Comparison of ENCODE assay signal across 28 cellular contexts in the genomic region with DNA sequence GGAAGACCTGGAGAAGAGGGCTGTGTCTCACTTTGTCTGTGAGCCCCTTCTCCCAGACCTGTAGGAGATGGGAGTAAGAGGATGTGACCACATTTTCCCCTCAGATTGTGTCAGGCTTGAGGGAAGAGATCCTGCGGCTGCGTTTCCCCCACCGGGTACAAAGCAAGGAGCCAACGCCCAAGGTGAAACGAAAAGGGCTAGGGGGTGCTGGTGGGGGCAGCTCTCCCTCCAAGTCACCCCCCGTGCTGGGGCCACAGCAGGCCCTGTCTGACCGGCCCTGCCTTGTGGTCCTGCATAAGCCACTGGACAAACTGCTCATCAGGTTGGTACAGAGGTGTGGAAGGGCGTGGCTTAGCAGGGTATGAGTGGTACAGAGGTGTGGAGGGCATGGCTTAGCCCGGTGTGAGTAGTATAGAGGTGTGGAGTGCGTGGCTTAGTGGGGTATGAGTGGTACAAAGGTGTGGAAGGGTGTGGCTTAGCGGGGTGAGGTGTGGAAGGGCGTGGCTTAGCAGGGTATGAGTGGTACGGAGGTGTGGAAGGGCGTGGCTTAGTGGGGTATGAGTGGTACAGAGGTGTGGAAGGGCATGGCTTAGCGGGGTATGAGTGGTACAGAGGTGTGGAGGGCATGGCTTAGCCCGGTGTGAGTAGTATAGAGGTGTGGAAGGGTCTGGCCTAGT. TPM values are rescaled to one million over a fixed set of nuclear protein-coding genes. Genes with fewer than 3 reads are reported as not detected.
DNase-seq lines count a peak whose midpoint lies in the region; ATAC-seq, FAIRE-seq and TF ChIP-seq lines count a peak whose summit lies in the region.
"Had no signal": no experiment of that assay in that cellular context is flagged by ENCODE, and none has a peak within 500 bp of the region (broad histone marks: within the 10 kb centered on the region; RNA-seq: fewer than 3 reads in every experiment).

No MANE protein-coding gene starts in this region.

- H3K4me1 ChIP-seq in breast epithelium (no peaks in the 10 kb centered on the region), K562 (replicated peaks in 1 of 2; ENCODE audit: control insufficient read depth in 2 of 2, insufficient read depth in 2 of 2, low read length in 2 of 2) (peaks cover 0 to 3% of the 10 kb centered on the region in 2 experiments; a peak in 1 of 5 replicates), HAP-1 (no peaks in the 10 kb centered on the region)
- H3K4me1 ChIP-seq: BLaER1, left ventricle myocardium inferior, parathyroid adenoma had no signal

- H3K27ac Mint-ChIP-seq in MCF 10A (ENCODE audit: low read depth, unreplicated experiment) (peak overlapping the region; percentile 78), immature natural killer cell (peak overlapping the region; percentile 61 to 86 (median 79)), type B pancreatic cell (peak overlapping the region; percentile 46)
- H3K27ac Mint-ChIP-seq: activated naive CD8-positive, alpha-beta T cell had no signal

- H3K9me3 ChIP-seq in breast epithelium (no peaks in the 10 kb centered on the region), K562 (replicated peaks; ENCODE audit: control insufficient read depth, insufficient read depth, low read depth, low read length) (no peaks in the 10 kb centered on the region), HAP-1 (no peaks in the 10 kb centered on the region)
- H3K9me3 ChIP-seq: BLaER1, left ventricle myocardium inferior, MG63 had no signal

- H3K4me3 Mint-ChIP-seq in MCF 10A (ENCODE audit: unreplicated experiment) (no peak overlapping the region), immature natural killer cell (no peak overlapping the region), type B pancreatic cell (no peak overlapping the region)
- H3K4me3 Mint-ChIP-seq: activated naive CD8-positive, alpha-beta T cell had no signal

- WGBS in K562 (ENCODE audit: insufficient coverage, low coverage, missing lambda C conversion rate): 90% methylated on average over 16 of the region's 16 CpGs

- no peak for TF ChIP-seq RAD21 in K562 (CRISPR knock-in tag; conservative IDR thresholded peaks at IDR 0.05 in 1 of 2, IDR thresholded peaks at IDR 0.05 in 1 of 2)

- H3K9me1 ChIP-seq in K562 (ENCODE audit: control insufficient read depth, insufficient read depth, low read length): peaks cover 5% of the 10 kb centered on the region

- TF ChIP-seq EP300 in K562 (IDR thresholded peaks at IDR 0.05; ENCODE audit: low read length): no peak

- H3K36me3 ChIP-seq in breast epithelium (peaks cover 50% of the 10 kb centered on the region), K562 (ENCODE audit: control insufficient read depth, insufficient read depth, low read length) (peaks cover 87% of the 10 kb centered on the region; the same call in 2 of the 3 replicates), HAP-1 (replicated peaks) (peaks cover 73% of the 10 kb centered on the region)

- H3K36me3 Mint-ChIP-seq in MCF 10A (ENCODE audit: insufficient read depth, unreplicated experiment): peaks cover 39% of the 10 kb centered on the region
- H3K36me3 Mint-ChIP-seq in immature natural killer cell: peaks cover 18 to 58% (median 25%) of the 10 kb centered on the region in 3 donors
- peaks cover 14% of the 10 kb centered on the region for H3K36me3 Mint-ChIP-seq in type B pancreatic cell
- H3K36me3 Mint-ChIP-seq: activated naive CD8-positive, alpha-beta T cell had no signal

- H3K4me1 Mint-ChIP-seq in MCF 10A (ENCODE audit: insufficient read depth, unreplicated experiment) (peaks cover 23% of the 10 kb centered on the region), immature natural killer cell (peaks cover 14% of the 10 kb centered on the region in 2 donors), type B pancreatic cell (ENCODE audit: unreplicated experiment) (no peaks in the 10 kb centered on the region)

- H3K27me3 ChIP-seq in breast epithelium (no peaks in the 10 kb centered on the region), K562 (ENCODE audit: control insufficient read depth in 2 of 2, insufficient read depth in 2 of 2, low read length in 2 of 2) (no peaks in the 10 kb centered on the region), HAP-1 (ENCODE audit: low read depth) (no peaks in the 10 kb centered on the region)
- H3K27me3 ChIP-seq: BLaER1, hepatocyte, MG63 had no signal

- FAIRE-seq in K562 (lab: Jason Lieb, UNC): no peak
- FAIRE-seq: GM12878 had no signal

- H3K27me3 Mint-ChIP-seq in MCF 10A (ENCODE audit: insufficient read depth, unreplicated experiment) (no peaks in the 10 kb centered on the region), immature natural killer cell (ENCODE audit: low read depth in 3 of 3) (peaks cover 0 to 2% (median 2%) of the 10 kb centered on the region in 3 donors), type B pancreatic cell (no peaks in the 10 kb centered on the region)
- H3K27me3 Mint-ChIP-seq: activated naive CD8-positive, alpha-beta T cell; IgD-negative memory B cell had no signal

- POLR2A ChIA-PET in MCF 10A (lab: Yijun Ruan, JAX): no interaction called here
- POLR2A ChIA-PET in K562 (lab: Yijun Ruan, JAX): interaction anchor here (0.6 kb wide), 1 partner anchor 19 kb away, joined by 3 read pairs; no protein-coding TSS in a partner anchor

- BruUV-seq in MCF 10A (replicated peaks; lab: Mats Ljungman, UMichigan) (no TSS peak), K562 (replicated peaks; lab: Mats Ljungman, UMichigan) (no TSS peak)

- no peaks in the 10 kb centered on the region for H4K20me1 ChIP-seq in K562 (replicated peaks; ENCODE audit: control insufficient read depth, insufficient read depth, low read length)
- H4K20me1 ChIP-seq: BLaER1 had no signal

- no peak overlapping the region for H2AFZ ChIP-seq in K562 (ENCODE audit: low read depth, low read length)
- H2AFZ ChIP-seq: hepatocyte, parathyroid adenoma had no signal

- in situ Hi-C loops in K562 (cut with MboI): no loop called here
- in situ Hi-C loops in HAP-1 (cut with MboI; ENCODE audit: low sequenced_read_pairs): no loop called here

- TF ChIP-seq CTCF in MCF 10A (IDR thresholded peaks at IDR 0.05; ENCODE audit: unreplicated experiment): no peak
- no peak for TF ChIP-seq CTCF in breast epithelium (IDR thresholded peaks at IDR 0.05)
- TF ChIP-seq CTCF in K562 (IDR thresholded peaks at IDR 0.05 in 2 of 3, conservative IDR thresholded peaks at IDR 0.05 in 1 of 3; ENCODE audit: insufficient read depth in 2 of 3, low read depth in 1 of 3, low read length in 3 of 3): no peak
- no peak for TF ChIP-seq CTCF in type B pancreatic cell (conservative IDR thresholded peaks at IDR 0.05)

- H3K9me3 Mint-ChIP-seq in MCF 10A (ENCODE audit: unreplicated experiment) (no peaks in the 10 kb centered on the region), immature natural killer cell (no peaks in the 10 kb centered on the region), type B pancreatic cell (no peaks in the 10 kb centered on the region)
- H3K9me3 Mint-ChIP-seq: IgD-negative memory B cell had no signal

- H3K4me3 ChIP-seq in breast epithelium: no peak overlapping the region
- no peak overlapping the region for H3K4me3 ChIP-seq in K562
- H3K4me3 ChIP-seq in HAP-1: no peak overlapping the region
- H3K4me3 ChIP-seq: BLaER1, GM12878, hepatocyte, left ventricle myocardium inferior, MG63 had no signal

- CTCF ChIA-PET in MCF 10A (lab: Yijun Ruan, JAX): interaction anchor here (0.6 kb wide), 1 partner anchor 209 kb away, joined by 3 read pairs; no protein-coding TSS in a partner anchor
- CTCF ChIA-PET in K562 (lab: Yijun Ruan, JAX; ENCODE audit: low intra/inter-chr PET ratio): no interaction called here

- no peaks in the 10 kb centered on the region for H3K79me2 ChIP-seq in K562 (ENCODE audit: control insufficient read depth, insufficient read depth, low read length)
- H3K79me2 ChIP-seq: hepatocyte, parathyroid adenoma had no signal

- TF ChIP-seq POLR2A in breast epithelium (IDR thresholded peaks at IDR 0.05): no peak
- TF ChIP-seq POLR2A in K562 (conservative IDR thresholded peaks at IDR 0.05): no peak
- no peak for TF ChIP-seq POLR2A in GM18505 (IDR thresholded peaks at IDR 0.05; ENCODE audit: borderline replicate concordance, extremely low read depth, insufficient read depth, insufficient read length)

- no peak overlapping the region for H3K9ac ChIP-seq in K562 (ENCODE audit: insufficient read depth in 1 of 2, low read depth in 2 of 2, low read length in 2 of 2)
- H3K9ac ChIP-seq: BLaER1, parathyroid adenoma had no signal

- DNase-seq in MCF 10A (ENCODE audit: unreplicated experiment) (no peak), breast epithelium (ENCODE audit: low spot score in 2 of 2) (no peak), K562 (ENCODE audit: extremely low read depth in 1 of 4, low spot score in 3 of 4) (no peak), immature natural killer cell (no peak), type B pancreatic cell (ENCODE audit: extremely low spot score, unreplicated experiment) (no peak), HAP-1 (ENCODE audit: low spot score in 2 of 2) (no peak)
- DNase-seq: activated CD8-positive, alpha-beta memory T cell treated with anti-CD3 and anti-CD28 coated beads for 24 hours; central memory CD4-positive, alpha-beta T cell; foreskin fibroblast; left ventricle myocardium inferior; MG63; midbrain; NCI-H2107; NCI-H446 treated with DMSO at 0.1 percent for 48 hours; right cardiac atrium; SHP77; stimulated activated CD4-positive, alpha-beta T cell treated with anti-CD3 and anti-CD28 coated beads, Interleukin-12 subunit alpha, Interleukin-12 subunit beta, amount 100 ng/mL, for 4 hours; stimulated activated CD4-positive, alpha-beta T cell treated with anti-CD3 and anti-CD28 coated beads, Interleukin-4, amount 100 ng/mL, for 24 hours; stimulated activated naive CD4-positive, alpha-beta T cell treated with Interleukin-2 at 50 U/mL for 16 hours had no signal

- H3K4me2 ChIP-seq in K562 (ENCODE audit: insufficient read depth, low read length): no peak overlapping the region
- H3K4me2 ChIP-seq: BLaER1, hepatocyte had no signal

- intact Hi-C loops in MCF 10A (cut with micrococcal nuclease): no loop called here
- intact Hi-C loops in breast epithelium (cut with DNase I; ENCODE audit: low total_unique reads): no loop called here
- intact Hi-C loops in K562 (cut with micrococcal nuclease): no loop called here

- ATAC-seq in K562 (no peak), GM21825 (IDR thresholded peaks at IDR 0.05; ENCODE audit: unreplicated experiment) (no peak), GM18505 (IDR thresholded peaks at IDR 0.05; ENCODE audit: unreplicated experiment) (no peak)
- ATAC-seq: GM12878, right cardiac atrium had no signal

- no peak overlapping the region for H3K27ac ChIP-seq in breast epithelium
- no peak overlapping the region; the same call in 2 of the 3 replicates for H3K27ac ChIP-seq in K562 (ENCODE audit: extremely low read depth, low read depth, low read length)
- H3K27ac ChIP-seq: BLaER1, hepatocyte, left ventricle myocardium inferior, parathyroid adenoma had no signal

RNA-seq across cellular contexts. Expression of gene HYI, which starts 30.6 kb away (rescaled TPM):
- total RNA-seq in MCF 10A (2022): 14.5 and 23.0 TPM in 2 replicates
- total RNA-seq in breast epithelium: 10 to 100 TPM; 66.6 to 79.3 (median 70.1) TPM
- 2.6 and 4.9 TPM in 2 replicates for total RNA-seq in K562 (2011; cell fraction: chromatin; rRNA removed; ENCODE audit: low replicate concordance)
- total RNA-seq in K562 (2011; cell fraction: nucleolus; rRNA removed): 1.4 and 2.0 TPM in 2 replicates
- total RNA-seq in K562 (2011; cell fraction: nucleoplasm; rRNA removed): 2.6 and 3.3 TPM in 2 replicates
- 3.2 and 3.6 TPM in 2 replicates for total RNA-seq in K562 (2014; rRNA removed)
- 0.38 and 0.69 TPM in 2 replicates for total RNA-seq in K562 (2014; rRNA removed; fragmentation: Illumina TruSeq; extraction: Trizol)
- 1.7 and 1.8 TPM in 2 replicates for total RNA-seq in K562 (2015; rRNA removed; fragmentation: Illumina TruSeq; extraction: Trizol)
- total RNA-seq in K562 (2021): 2.2 and 3.2 TPM in 2 replicates
- polyA plus RNA-seq in K562 (2011; rRNA removed): 1.1 and 1.2 TPM in 2 replicates
- 1.3 and 1.5 TPM in 2 replicates for polyA plus RNA-seq in K562 (2011; cell fraction: cytosol; rRNA removed)
- polyA plus RNA-seq in K562 (2011; cell fraction: nucleus; rRNA removed): 6.8 and 7.2 TPM in 2 replicates
- 10.1 and 18.1 TPM in 2 replicates for polyA plus RNA-seq in K562 (2012)
- 0.35 and 1.1 TPM in 2 replicates for polyA plus RNA-seq in K562 (2014; fragmentation: Illumina TruSeq; extraction: Trizol)
- polyA plus RNA-seq in K562 (2014; fragmentation: Nextera tagmentation; extraction: Ambion mirVana): under 1 TPM in 1 of 2 experiments, not detected in 1; 0.04 TPM
- polyA plus RNA-seq in K562 (2014; rRNA removed): 2.3 and 4.1 TPM in 2 replicates
- 0.32 and 0.84 TPM in 2 replicates for polyA minus RNA-seq in K562 (2011; rRNA and poly(A)+ RNA removed)
- polyA minus RNA-seq in K562 (2011; cell fraction: cytosol; rRNA and poly(A)+ RNA removed): not detected in 2 replicates
- polyA minus RNA-seq in K562 (2011; cell fraction: nucleus; rRNA and poly(A)+ RNA removed): 1.4 and 1.8 TPM in 2 replicates
- polyA plus RNA-seq in immature natural killer cell: 1 to 10 TPM; 1.6 to 8.3 (median 4.5) TPM
- total RNA-seq in type B pancreatic cell (ENCODE audit: low replicate concordance): 20.0 and 36.0 TPM in 2 replicates
- total RNA-seq: OCI-LY7 had no signal

RNA-seq across cellular contexts. Expression of gene SZT2, which starts 33.4 kb away (rescaled TPM):
- total RNA-seq in MCF 10A (2022): 65.3 and 67.4 TPM in 2 replicates
- total RNA-seq in breast epithelium: 10 to 100 TPM; 29.1 to 49.2 (median 44.3) TPM
- 328 and 537 TPM in 2 replicates for total RNA-seq in K562 (2011; cell fraction: chromatin; rRNA removed; ENCODE audit: low replicate concordance)
- 162 and 172 TPM in 2 replicates for total RNA-seq in K562 (2011; cell fraction: nucleolus; rRNA removed)
- total RNA-seq in K562 (2011; cell fraction: nucleoplasm; rRNA removed): 193 and 226 TPM in 2 replicates
- total RNA-seq in K562 (2014; rRNA removed): 9.2 and 11.5 TPM in 2 replicates
- 12.8 and 14.5 TPM in 2 replicates for total RNA-seq in K562 (2014; rRNA removed; fragmentation: Illumina TruSeq; extraction: Trizol)
- 14.4 and 15.8 TPM in 2 replicates for total RNA-seq in K562 (2015; rRNA removed; fragmentation: Illumina TruSeq; extraction: Trizol)
- total RNA-seq in K562 (2021): 27.0 and 31.0 TPM in 2 replicates
- 9.1 and 14.4 TPM in 2 replicates for polyA plus RNA-seq in K562 (2011; rRNA removed)
- polyA plus RNA-seq in K562 (2011; cell fraction: cytosol; rRNA removed): 5.5 and 7.0 TPM in 2 replicates
- polyA plus RNA-seq in K562 (2011; cell fraction: nucleus; rRNA removed): 89.3 and 112 TPM in 2 replicates
- polyA plus RNA-seq in K562 (2012): 12.1 and 24.7 TPM in 2 replicates
- 14.7 and 15.1 TPM in 2 replicates for polyA plus RNA-seq in K562 (2014; fragmentation: Illumina TruSeq; extraction: Trizol)
- 1 to 10 TPM in 1 of 2 experiments, under 1 TPM in 1; 0.88 to 1.3 TPM for polyA plus RNA-seq in K562 (2014; fragmentation: Nextera tagmentation; extraction: Ambion mirVana)
- 16.7 and 18.4 TPM in 2 replicates for polyA plus RNA-seq in K562 (2014; rRNA removed)
- polyA minus RNA-seq in K562 (2011; rRNA and poly(A)+ RNA removed): 54.3 and 67.1 TPM in 2 replicates
- polyA minus RNA-seq in K562 (2011; cell fraction: cytosol; rRNA and poly(A)+ RNA removed): 8.7 and 15.7 TPM in 2 replicates
- polyA minus RNA-seq in K562 (2011; cell fraction: nucleus; rRNA and poly(A)+ RNA removed): 52.0 and 88.4 TPM in 2 replicates
- polyA plus RNA-seq in immature natural killer cell: 1 to 10 TPM; 3.4 to 8.3 (median 4.5) TPM
- 45.8 and 65.7 TPM in 2 replicates for total RNA-seq in type B pancreatic cell (ENCODE audit: low replicate concordance)

RNA-seq across cellular contexts. Expression of gene MED8, which starts 33.5 kb away (rescaled TPM):
- 52.0 and 61.6 TPM in 2 replicates for total RNA-seq in MCF 10A (2022)
- total RNA-seq in breast epithelium: 10 to 100 TPM; 38.3 to 42.9 (median 38.8) TPM
- 84.8 and 86.1 TPM in 2 replicates for total RNA-seq in K562 (2011; cell fraction: chromatin; rRNA removed; ENCODE audit: low replicate concordance)
- 36.7 and 38.5 TPM in 2 replicates for total RNA-seq in K562 (2011; cell fraction: nucleolus; rRNA removed)
- 68.3 and 88.3 TPM in 2 replicates for total RNA-seq in K562 (2011; cell fraction: nucleoplasm; rRNA removed)
- total RNA-seq in K562 (2014; rRNA removed): 51.5 and 51.7 TPM in 2 replicates
- 52.7 and 56.4 TPM in 2 replicates for total RNA-seq in K562 (2014; rRNA removed; fragmentation: Illumina TruSeq; extraction: Trizol)
- total RNA-seq in K562 (2015; rRNA removed; fragmentation: Illumina TruSeq; extraction: Trizol): 51.7 and 52.1 TPM in 2 replicates
- 57.7 and 60.7 TPM in 2 replicates for total RNA-seq in K562 (2021)
- polyA plus RNA-seq in K562 (2011; rRNA removed): 23.0 and 30.9 TPM in 2 replicates
- 19.9 and 32.8 TPM in 2 replicates for polyA plus RNA-seq in K562 (2011; cell fraction: cytosol; rRNA removed)
- polyA plus RNA-seq in K562 (2011; cell fraction: nucleus; rRNA removed): 44.6 and 77.2 TPM in 2 replicates
- 57.3 and 73.4 TPM in 2 replicates for polyA plus RNA-seq in K562 (2012)
- polyA plus RNA-seq in K562 (2014; fragmentation: Illumina TruSeq; extraction: Trizol): 55.3 and 60.3 TPM in 2 replicates
- polyA plus RNA-seq in K562 (2014; fragmentation: Nextera tagmentation; extraction: Ambion mirVana): 100 to 1,000 TPM; 104 to 120 TPM
- polyA plus RNA-seq in K562 (2014; rRNA removed): 32.3 and 37.6 TPM in 2 replicates
- 25.5 and 32.5 TPM in 2 replicates for polyA minus RNA-seq in K562 (2011; rRNA and poly(A)+ RNA removed)
- 13.7 and 19.7 TPM in 2 replicates for polyA minus RNA-seq in K562 (2011; cell fraction: cytosol; rRNA and poly(A)+ RNA removed)
- 20.7 and 50.4 TPM in 2 replicates for polyA minus RNA-seq in K562 (2011; cell fraction: nucleus; rRNA and poly(A)+ RNA removed)
- polyA plus RNA-seq in immature natural killer cell: 10 to 100 TPM; 24.8 to 43.3 (median 31.4) TPM
- total RNA-seq in type B pancreatic cell (ENCODE audit: low replicate concordance): 37.2 and 48.1 TPM in 2 replicates

RNA-seq across cellular contexts. Expression of gene ELOVL1, which starts 55.3 kb away (rescaled TPM):
- total RNA-seq in MCF 10A (2022) (86.0 and 99.9 TPM in 2 replicates), breast epithelium (10 to 100 TPM; 45.9 to 60.6 (median 55.5) TPM), K562 (2014; rRNA removed) (53.4 and 73.1 TPM in 2 replicates), K562 (2014; rRNA removed; fragmentation: Illumina TruSeq; extraction: Trizol) (48.1 and 51.0 TPM in 2 replicates), K562 (2015; rRNA removed; fragmentation: Illumina TruSeq; extraction: Trizol) (65.3 and 66.6 TPM in 2 replicates), K562 (2021) (66.8 and 73.2 TPM in 2 replicates), type B pancreatic cell (ENCODE audit: low replicate concordance) (52.2 and 124 TPM in 2 replicates)
- 99.9 and 173 TPM in 2 replicates for total RNA-seq in K562 (2011; cell fraction: chromatin; rRNA removed; ENCODE audit: low replicate concordance)
- 189 and 197 TPM in 2 replicates for total RNA-seq in K562 (2011; cell fraction: nucleolus; rRNA removed)
- 151 and 160 TPM in 2 replicates for total RNA-seq in K562 (2011; cell fraction: nucleoplasm; rRNA removed)
- polyA plus RNA-seq in K562 (2011; rRNA removed) (157 and 159 TPM in 2 replicates), K562 (2014; fragmentation: Illumina TruSeq; extraction: Trizol) (108 and 120 TPM in 2 replicates), K562 (2014; fragmentation: Nextera tagmentation; extraction: Ambion mirVana) (100 to 1,000 TPM in 1 of 2 experiments, 10 to 100 TPM in 1; 70.3 to 147 TPM), K562 (2014; rRNA removed) (74.0 and 82.4 TPM in 2 replicates), immature natural killer cell (100 to 1,000 TPM in 2 of 3 donors, 10 to 100 TPM in 1; 99.8 to 189 (median 113) TPM)
- 165 and 200 TPM in 2 replicates for polyA plus RNA-seq in K562 (2011; cell fraction: cytosol; rRNA removed)
- 181 and 189 TPM in 2 replicates for polyA plus RNA-seq in K562 (2011; cell fraction: nucleus; rRNA removed)
- 78.5 and 117 TPM in 2 replicates for polyA plus RNA-seq in K562 (2012)
- polyA minus RNA-seq in K562 (2011; rRNA and poly(A)+ RNA removed): 50.4 and 62.9 TPM in 2 replicates
- 24.4 and 41.4 TPM in 2 replicates for polyA minus RNA-seq in K562 (2011; cell fraction: cytosol; rRNA and poly(A)+ RNA removed)
- 19.5 and 32.4 TPM in 2 replicates for polyA minus RNA-seq in K562 (2011; cell fraction: nucleus; rRNA and poly(A)+ RNA removed)
